Comparison of ENCODE assay signal across 35 cellular contexts in genomic region chr5:62190931-62191330, GRCh38.
"Had no signal": no experiment of that assay in that cellular context is flagged by ENCODE, and none has a peak within 500 bp of the region (broad histone marks: within the 10 kb centered on the region; RNA-seq: fewer than 3 reads in every experiment).

No MANE protein-coding gene starts in this region.

- H3K9me3 ChIP-seq: MG63 had no signal

- H3K4me3 ChIP-seq: MG63 had no signal

- H3K36me3 ChIP-seq: MG63 had no signal

- H3K27me3 ChIP-seq: MG63 had no signal

- DNase-seq: MG63, MM.1S, MV-4-11, NCI-H1048, NCI-H1092, NCI-H1092 treated with DMSO at 0.1 percent for 48 hours, NCI-H1105, NCI-H1105 treated with DMSO at 0.1 percent for 48 hours, NCI-H1417, NCI-H1417 treated with DMSO at 0.1 percent for 48 hours, NCI-H1436, NCI-H1436 treated with DMSO at 0.1 percent for 48 hours, NCI-H146, NCI-H1694, NCI-H1694 treated with DMSO at 0.1 percent for 48 hours, NCI-H187, NCI-H187 treated with DMSO at 0.1 percent for 48 hours, NCI-H1930, NCI-H2029, NCI-H2029 treated with DMSO at 0.1 percent for 48 hours, NCI-H2081, NCI-H2081 treated with DMSO at 0.1 percent for 48 hours, NCI-H2107, NCI-H2171, NCI-H2171 treated with DMSO at 0.1 percent for 48 hours, NCI-H2227 treated with DMSO at 0.1 percent for 48 hours, NCI-H226, NCI-H345, NCI-H446, NCI-H446 treated with DMSO at 0.1 percent for 48 hours, NCI-H510A, NCI-H510A treated with DMSO at 0.1 percent for 48 hours, NCI-H524, NCI-H524 treated with DMSO at 0.1 percent for 48 hours, NCI-H526 had no signal
